ENCODE assay signal across 6 cellular contexts in genomic region chr10:51436805-51437204, GRCh38.
"Had no signal": no experiment of that assay in that cellular context is flagged by ENCODE, and none has a peak within 500 bp of the region (broad histone marks: within the 10 kb centered on the region; RNA-seq: fewer than 3 reads in every experiment).

No MANE protein-coding gene starts in this region.

- DNase-seq: IMR-90, KBM-7, KG1 had no signal

- H3K4me3 ChIP-seq: K562 had no signal

- H3K27ac ChIP-seq: HL-60 had no signal

- ATAC-seq: HepG2, K562 had no signal
